In genomic region chr11:66976925-66977324, GRCh38 we compare ENCODE assay signal across 38 cellular contexts. TPM values are rescaled to one million over a fixed set of nuclear protein-coding genes. Genes with fewer than 3 reads are reported as not detected.
"Had no signal": no experiment of that assay in that cellular context is flagged by ENCODE, and none has a peak within 500 bp of the region (broad histone marks: within the 10 kb centered on the region; RNA-seq: fewer than 3 reads in every experiment).

No MANE protein-coding gene starts in this region.

- H3K27me3 ChIP-seq: brain microvascular endothelial cell, dorsolateral prefrontal cortex, heart right ventricle had no signal

- H3K4me3 ChIP-seq: coronary artery, dorsolateral prefrontal cortex, esophagus muscularis mucosa, gastroesophageal sphincter, heart right ventricle had no signal

- ATAC-seq: activated CD4-positive, CD25-positive, alpha-beta regulatory T cell treated with anti-CD3 and anti-CD28 coated beads, Interleukin-2, amount 50 U/mL, for 24 hours; activated CD8-positive, alpha-beta T cell treated with anti-CD3 and anti-CD28 coated beads for 36 hours; activated T-cell treated with anti-CD3 and anti-CD28 coated beads, Interleukin-2, amount 50 U/mL, for 4 hours; activated T-helper 17 cell treated with anti-CD3 and anti-CD28 coated beads, Interleukin-2, amount 50 U/mL, for 72 hours; effector memory CD8-positive, alpha-beta T cell; gastroesophageal sphincter had no signal

- H3K4me1 Mint-ChIP-seq: activated B cell treated with CpG ODN at 0.5 μM for 24 hours; activated T-helper 17 cell treated with anti-CD3 and anti-CD28 coated beads, Interleukin-2, amount 50 U/mL, for 72 hours; central memory CD8-positive, alpha-beta T cell had no signal

- H3K4me3 Mint-ChIP-seq: activated B cell treated with CpG ODN at 0.5 μM for 24 hours; activated CD8-positive, alpha-beta T cell treated with anti-CD3 and anti-CD28 coated beads for 36 hours; activated naive CD8-positive, alpha-beta T cell; activated T-cell treated with anti-CD3 and anti-CD28 coated beads, Interleukin-2, amount 50 U/mL, for 4 hours; activated T-helper 17 cell treated with anti-CD3 and anti-CD28 coated beads, Interleukin-2, amount 50 U/mL, for 72 hours; central memory CD8-positive, alpha-beta T cell; dendritic cell treated with granulocyte-macrophage colony-stimulating factor and Interleukin-4, amounts not matched to agents 40 ng/mL and 50 ng/mL, for 4 days; effector memory CD8-positive, alpha-beta T cell had no signal

- FAIRE-seq: astrocyte, bronchial epithelial cell had no signal

- H3K27ac Mint-ChIP-seq: activated B cell treated with CpG ODN at 0.5 μM for 24 hours; activated CD8-positive, alpha-beta T cell treated with anti-CD3 and anti-CD28 coated beads for 36 hours; activated naive CD8-positive, alpha-beta T cell; activated T-helper 17 cell treated with anti-CD3 and anti-CD28 coated beads, Interleukin-2, amount 50 U/mL, for 72 hours; dendritic cell treated with granulocyte-macrophage colony-stimulating factor and Interleukin-4, amounts not matched to agents 40 ng/mL and 50 ng/mL, for 4 days; effector memory CD8-positive, alpha-beta T cell had no signal

- H3K27ac ChIP-seq: brain microvascular endothelial cell, coronary artery, dorsolateral prefrontal cortex, esophagus muscularis mucosa, gastroesophageal sphincter, heart right ventricle, VCaP had no signal

- H3K36me3 ChIP-seq: brain microvascular endothelial cell, esophagus muscularis mucosa, gastroesophageal sphincter, heart right ventricle had no signal

- H3K9me3 Mint-ChIP-seq: activated T-helper 17 cell treated with anti-CD3 and anti-CD28 coated beads, Interleukin-2, amount 50 U/mL, for 72 hours; central memory CD8-positive, alpha-beta T cell; effector memory CD8-positive, alpha-beta T cell had no signal

- DNase-seq: activated B cell treated with CpG ODN at 0.5 μM for 24 hours; activated CD4-positive, alpha-beta T cell treated with anti-CD3 and anti-CD28 coated beads for 48 hours; activated CD4-positive, alpha-beta T cell treated with anti-CD3 and anti-CD28 coated beads, Interleukin-2, amount 50 U/mL, for 1 hour; activated CD4-positive, alpha-beta T cell treated with anti-CD3 and anti-CD28 coated beads, Interleukin-2, amount 50 U/mL, for 48 hours; activated CD8-positive, alpha-beta memory T cell treated with anti-CD3 and anti-CD28 coated beads for 24 hours; activated CD8-positive, alpha-beta T cell treated with anti-CD3 and anti-CD28 coated beads for 36 hours; activated effector memory CD4-positive, alpha-beta T cell treated with Interleukin-2 at 50 U/mL for 16 hours; activated gamma-delta T cell treated with Interleukin-2 at 50 U/mL for 16 hours; activated naive CD4-positive, alpha-beta T cell treated with anti-CD3 and anti-CD28 coated beads, Interleukin-2, amount 50 U/mL, for 16 hours; activated naive CD4-positive, alpha-beta T cell treated with Interleukin-2 at 50 U/mL for 16 hours; activated T-cell treated with anti-CD3 and anti-CD28 coated beads, Interleukin-2, amount 50 U/mL, for 4 hours; amniotic stem cell; anterior cingulate cortex; brain microvascular endothelial cell; dorsolateral prefrontal cortex; effector CD4-positive, alpha-beta T cell; effector memory CD8-positive, alpha-beta T cell; erythroblast; foreskin melanocyte; heart right ventricle; T-helper 2 cell had no signal

RNA-seq across cellular contexts. Expression of gene C11orf86, which starts 1.8 kb away (rescaled TPM):
- total RNA-seq: activated B cell treated with CpG ODN at 0.5 μM for 24 hours; activated CD8-positive, alpha-beta T cell treated with anti-CD3 and anti-CD28 coated beads for 36 hours; activated T-cell treated with anti-CD3 and anti-CD28 coated beads, Interleukin-2, amount 50 U/mL, for 4 hours; activated T-helper 17 cell treated with anti-CD3 and anti-CD28 coated beads, Interleukin-2, amount 50 U/mL, for 72 hours; astrocyte; bronchial epithelial cell; cardiac septum; cerebellum; dorsolateral prefrontal cortex; esophagus muscularis mucosa; fibroblast of lung; fibroblast of villous mesenchyme; gastroesophageal sphincter; glomerular endothelial cell; heart right ventricle; T-helper 1 cell treated with Interleukin-12 subunit alpha and Interleukin-12 subunit beta and Interleukin-4 antibody, amounts not matched to agents 30 ng/mL and 1 ng/mL, for 36 hours had no signal
- polyA plus RNA-seq: fibroblast of lung, heart right ventricle had no signal

RNA-seq across cellular contexts. Expression of gene SYT12, which starts 46.0 kb away (rescaled TPM):
- total RNA-seq: activated B cell treated with CpG ODN at 0.5 μM for 24 hours; activated CD8-positive, alpha-beta T cell treated with anti-CD3 and anti-CD28 coated beads for 36 hours; T-helper 1 cell treated with Interleukin-12 subunit alpha and Interleukin-12 subunit beta and Interleukin-4 antibody, amounts not matched to agents 30 ng/mL and 1 ng/mL, for 36 hours had no signal
- polyA plus RNA-seq: fibroblast of lung had no signal
